In the genomic region with DNA sequence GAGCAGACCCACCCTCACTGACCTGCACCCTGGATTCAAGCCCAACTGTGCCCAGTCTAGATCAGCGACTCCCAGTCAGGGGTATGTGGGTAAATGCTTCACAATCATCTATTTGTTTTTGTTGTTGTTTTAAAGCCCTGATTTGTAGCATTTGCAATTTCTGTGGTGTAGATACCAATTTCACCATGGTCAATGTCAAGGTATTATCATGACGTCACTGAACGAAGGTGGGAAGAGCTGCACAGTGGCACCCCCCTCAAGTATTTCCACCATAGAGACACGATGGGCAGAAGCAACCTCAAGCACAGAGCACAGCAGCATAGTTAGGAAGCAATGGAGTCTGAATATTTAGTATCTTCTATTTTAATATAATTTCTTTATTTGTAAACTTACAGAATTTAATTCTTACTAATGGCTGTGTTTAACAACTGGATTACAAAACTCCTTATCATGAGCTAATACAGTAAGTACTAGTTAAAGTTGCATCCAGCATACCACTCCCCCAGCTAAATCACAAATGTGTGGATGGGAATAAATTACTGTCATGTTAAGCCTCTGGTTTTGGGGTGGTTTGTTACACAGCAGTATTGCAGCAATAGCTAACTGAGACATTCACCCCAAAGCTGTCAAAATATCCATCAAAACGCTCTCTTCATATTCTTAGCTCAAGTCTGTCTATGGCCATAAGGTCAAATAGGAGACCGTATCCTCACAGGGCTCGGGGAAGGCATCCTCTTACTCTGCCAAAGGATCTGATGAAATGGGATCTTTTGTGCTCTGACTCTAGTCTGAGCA, we compare ENCODE assay signal across 27 cellular contexts. TPM values are rescaled to one million over a fixed set of nuclear protein-coding genes. Genes with fewer than 3 reads are reported as not detected.
"Had no signal": no experiment of that assay in that cellular context is flagged by ENCODE, and none has a peak within 500 bp of the region (broad histone marks: within the 10 kb centered on the region; RNA-seq: fewer than 3 reads in every experiment).

No MANE protein-coding gene starts in this region.

- H3K9me3 ChIP-seq: SJCRH30 had no signal

- ATAC-seq: activated CD8-positive, alpha-beta memory T cell treated with anti-CD3 and anti-CD28 coated beads, Interleukin-2, amount 10 ng/mL, durations not matched to agents 7 days and 5 days; activated naive CD8-positive, alpha-beta T cell treated with anti-CD3 and anti-CD28 coated beads, Interleukin-2, amount 50 U/mL, for 24 hours had no signal

- H3K4me1 ChIP-seq: SJCRH30 had no signal

- H3K4me2 ChIP-seq: KMS-11, PC-9 had no signal

- FAIRE-seq: RCC 7860 had no signal

- H3K36me3 ChIP-seq: SJCRH30, WERI-Rb-1 had no signal

- H3K4me3 ChIP-seq: PC-9, SJCRH30, SK-N-MC had no signal

- DNase-seq: activated CD4-positive, alpha-beta T cell treated with anti-CD3 and anti-CD28 coated beads for 1 hour; activated CD4-positive, alpha-beta T cell treated with anti-CD3 and anti-CD28 coated beads for 48 hours; activated CD4-positive, CD25-positive, alpha-beta regulatory T cell; activated CD8-positive, alpha-beta memory T cell treated with anti-CD3 and anti-CD28 coated beads, Interleukin-2, amount 10 ng/mL, durations not matched to agents 7 days and 5 days; activated effector memory CD4-positive, alpha-beta T cell treated with Interleukin-2 at 50 U/mL for 16 hours; activated naive CD4-positive, alpha-beta T cell treated with anti-CD3 and anti-CD28 coated beads, Interleukin-2, amount 10 ng/mL, durations not matched to agents 7 days and 5 days; activated naive CD8-positive, alpha-beta T cell treated with anti-CD3 and anti-CD28 coated beads, Interleukin-2, amount 50 U/mL, for 24 hours; anterior cingulate cortex; MM.1S; MV-4-11; NCI-H1092; NCI-H1436 treated with DMSO at 0.1 percent for 48 hours; NCI-H1694 treated with DMSO at 0.1 percent for 48 hours; NCI-H2029; NCI-H510A; NCI-H526; NCI-H748 treated with DMSO at 0.1 percent for 48 hours; NK-92 treated with Interleukin-12 subunit alpha and Interleukin-12 subunit beta, amount 100 ng/mL, for 24 hours; PC-9; SHP77; SJCRH30; T1000; WERI-Rb-1 had no signal

- H3K27ac ChIP-seq: KMS-11, PC-9, RWPE1, SJCRH30, SK-N-MC, WERI-Rb-1 had no signal

- H3K27me3 ChIP-seq: SJCRH30 had no signal

- H3K9ac ChIP-seq: KMS-11 had no signal

- H2AFZ ChIP-seq: PC-9 had no signal

RNA-seq across cellular contexts. Expression of a gene that starts 33.1 kb away (rescaled TPM):
- total RNA-seq: activated CD8-positive, alpha-beta memory T cell treated with anti-CD3 and anti-CD28 coated beads, Interleukin-2, amount 10 ng/mL, durations not matched to agents 7 days and 5 days had no signal
